ENCODE assay signal across 21 cellular contexts in genomic region chr6:111357680-111358079, GRCh38.
"Had no signal": no experiment of that assay in that cellular context is flagged by ENCODE, and none has a peak within 500 bp of the region (broad histone marks: within the 10 kb centered on the region; RNA-seq: fewer than 3 reads in every experiment).

No MANE protein-coding gene starts in this region.

- H3K4me3 ChIP-seq: dorsolateral prefrontal cortex, gastrocnemius medialis, heart left ventricle, left ventricle myocardium inferior, thyroid gland, vagina had no signal

- H3K36me3 ChIP-seq: thyroid gland had no signal

- H3K9me3 Mint-ChIP-seq: activated CD4-positive, alpha-beta T cell treated with anti-CD3 and anti-CD28 coated beads, Interleukin-2, amount 10 ng/mL, durations not matched to agents 24 days and 14 days; activated naive CD8-positive, alpha-beta T cell treated with anti-CD3 and anti-CD28 coated beads, Interleukin-2, amount 10 ng/mL, durations not matched to agents 7 days and 5 days; endodermal cell; natural killer cell treated with Interleukin-12 subunit alpha and Interleukin-12 subunit beta and Interleukin-15 and Interleukin-18, amount 100 ng/mL, for 72 hours; stimulated activated naive B cell treated with anti-CD40 and anti-IgM and Interleukin-4, amounts not matched to agents 10 μg/mL and 1 μg/mL and 100 μg/mL, for 72 hours; T-helper 2 cell treated with Interferon-gamma antibody and Interleukin-4, amounts not matched to agents 5 μg/mL and 100 μg/mL, for 36 hours had no signal

- H3K36me3 Mint-ChIP-seq: natural killer cell treated with Interleukin-12 subunit alpha and Interleukin-12 subunit beta and Interleukin-15 and Interleukin-18, amount 100 ng/mL, for 72 hours had no signal

- H3K4me1 Mint-ChIP-seq: activated CD4-positive, alpha-beta T cell treated with anti-CD3 and anti-CD28 coated beads, Interleukin-2, amount 10 ng/mL, durations not matched to agents 24 days and 14 days; activated naive CD8-positive, alpha-beta T cell treated with anti-CD3 and anti-CD28 coated beads, Interleukin-2, amount 10 ng/mL, durations not matched to agents 7 days and 5 days; stimulated activated naive B cell treated with anti-CD40 and anti-IgM and Interleukin-4, amounts not matched to agents 10 μg/mL and 1 μg/mL and 100 μg/mL, for 72 hours had no signal

- H3K4me3 Mint-ChIP-seq: activated CD4-positive, alpha-beta T cell treated with anti-CD3 and anti-CD28 coated beads, Interleukin-2, amount 10 ng/mL, durations not matched to agents 24 days and 14 days; activated naive CD8-positive, alpha-beta T cell treated with anti-CD3 and anti-CD28 coated beads, Interleukin-2, amount 10 ng/mL, durations not matched to agents 7 days and 5 days; endodermal cell; natural killer cell treated with Interleukin-12 subunit alpha and Interleukin-12 subunit beta and Interleukin-15 and Interleukin-18, amount 100 ng/mL, for 72 hours; stimulated activated naive B cell treated with anti-CD40 and anti-IgM and Interleukin-4, amounts not matched to agents 10 μg/mL and 1 μg/mL and 100 μg/mL, for 72 hours; T-helper 2 cell treated with Interferon-gamma antibody and Interleukin-4, amounts not matched to agents 5 μg/mL and 100 μg/mL, for 36 hours had no signal

- ATAC-seq: gastrocnemius medialis; natural killer cell treated with Interleukin-12 subunit alpha and Interleukin-12 subunit beta and Interleukin-15 and Interleukin-18, amount 100 ng/mL, for 72 hours; stimulated activated naive B cell treated with anti-CD40 and anti-IgM and Interleukin-4, amounts not matched to agents 10 μg/mL and 1 μg/mL and 100 μg/mL, for 72 hours had no signal

- H3K9me3 ChIP-seq: gastrocnemius medialis, heart left ventricle, left ventricle myocardium inferior, thyroid gland, vagina had no signal

- H3K27ac ChIP-seq: dorsolateral prefrontal cortex, gastrocnemius medialis, heart left ventricle, left ventricle myocardium inferior, thyroid gland, vagina had no signal

- H3K27me3 ChIP-seq: dorsolateral prefrontal cortex, gastrocnemius medialis, heart left ventricle, thyroid gland, vagina had no signal

- H3K27me3 Mint-ChIP-seq: activated CD4-positive, alpha-beta T cell treated with anti-CD3 and anti-CD28 coated beads, Interleukin-2, amount 10 ng/mL, durations not matched to agents 24 days and 14 days; activated naive CD8-positive, alpha-beta T cell treated with anti-CD3 and anti-CD28 coated beads, Interleukin-2, amount 10 ng/mL, durations not matched to agents 7 days and 5 days; natural killer cell treated with Interleukin-12 subunit alpha and Interleukin-12 subunit beta and Interleukin-15 and Interleukin-18, amount 100 ng/mL, for 72 hours; stimulated activated naive B cell treated with anti-CD40 and anti-IgM and Interleukin-4, amounts not matched to agents 10 μg/mL and 1 μg/mL and 100 μg/mL, for 72 hours had no signal

- H3K27ac Mint-ChIP-seq: activated CD4-positive, alpha-beta T cell treated with anti-CD3 and anti-CD28 coated beads, Interleukin-2, amount 10 ng/mL, durations not matched to agents 24 days and 14 days; activated naive CD8-positive, alpha-beta T cell treated with anti-CD3 and anti-CD28 coated beads, Interleukin-2, amount 10 ng/mL, durations not matched to agents 7 days and 5 days; endodermal cell; natural killer cell treated with Interleukin-12 subunit alpha and Interleukin-12 subunit beta and Interleukin-15 and Interleukin-18, amount 100 ng/mL, for 72 hours; T-helper 2 cell treated with Interferon-gamma antibody and Interleukin-4, amounts not matched to agents 5 μg/mL and 100 μg/mL, for 36 hours had no signal

- DNase-seq: activated CD4-positive, alpha-beta T cell treated with anti-CD3 and anti-CD28 coated beads, Interleukin-2, amount 10 ng/mL, durations not matched to agents 24 days and 14 days; activated CD4-positive, CD25-positive, alpha-beta regulatory T cell; activated CD8-positive, alpha-beta memory T cell treated with anti-CD3 and anti-CD28 coated beads, Interleukin-2, amount 50 U/mL, for 48 hours; activated naive CD4-positive, alpha-beta T cell; activated naive CD8-positive, alpha-beta T cell treated with anti-CD3 and anti-CD28 coated beads, Interleukin-2, amount 10 ng/mL, durations not matched to agents 7 days and 5 days; aorta; dorsolateral prefrontal cortex; endodermal cell; erythroblast; gastrocnemius medialis; heart left ventricle; islet precursor cell; left ventricle myocardium inferior; mesendoderm; occipital lobe; stimulated activated CD4-positive, alpha-beta T cell treated with anti-CD3 and anti-CD28 coated beads, Interleukin-4, amount 100 ng/mL, for 1 hour; stimulated activated naive B cell treated with anti-CD40 and anti-IgM and Interleukin-4, amounts not matched to agents 10 μg/mL and 1 μg/mL and 100 μg/mL, for 72 hours; thyroid gland had no signal

- H3K4me1 ChIP-seq: thyroid gland, vagina had no signal
